1 cellular context compared by ENCODE assay signal in genomic region chr14:92122351-92122677, GRCh38.
TF ChIP-seq lines count a peak whose summit lies in the region.

No MANE protein-coding gene starts in this region.

TF ChIP-seq in GM23338, 12 proteins besides CTCF, POLR2A, EP300 and RAD21 (continued from another document):
- TF ChIP-seq ETS1 (IDR thresholded peaks at IDR 0.05): no peak
- TF ChIP-seq ZNF331 (CRISPR knock-in tag; IDR thresholded peaks at IDR 0.05; ENCODE audit: low read depth): no peak
- TF ChIP-seq EZH2phosphoT487 (IDR thresholded peaks at IDR 0.05; ENCODE audit: unreplicated experiment): no peak
- TF ChIP-seq STAT1 (IDR thresholded peaks at IDR 0.05; ENCODE audit: unreplicated experiment): no peak
- TF ChIP-seq JUNB (IDR thresholded peaks at IDR 0.05; ENCODE audit: unreplicated experiment): no peak
- no peak for TF ChIP-seq CREB1 (CRISPR knock-in tag; IDR thresholded peaks at IDR 0.05; ENCODE audit: low read depth)
- TF ChIP-seq POLR2AphosphoS5 (IDR thresholded peaks at IDR 0.05; ENCODE audit: low read depth): no peak
